Comparison of ENCODE assay signal across 21 cellular contexts in the genomic region with DNA sequence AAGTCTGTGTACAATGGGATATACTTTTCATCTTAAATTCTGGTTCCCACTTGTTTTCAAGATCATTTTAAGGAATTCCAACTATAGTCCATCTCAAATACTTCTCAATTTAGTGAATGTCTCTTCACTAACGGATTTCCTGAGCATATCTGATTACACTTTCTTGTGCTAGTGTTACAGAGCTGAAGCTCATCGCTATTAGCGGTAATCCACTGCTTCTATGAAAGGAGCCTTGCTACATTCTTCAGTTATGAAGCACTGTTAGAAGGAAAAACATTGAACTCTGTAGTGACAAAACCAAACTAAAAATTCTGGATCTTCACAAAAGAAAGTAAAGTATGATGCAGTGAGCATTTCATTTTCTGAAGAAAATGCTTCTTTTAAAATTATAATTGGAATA.
"Had no signal": no experiment of that assay in that cellular context is flagged by ENCODE, and none has a peak within 500 bp of the region (broad histone marks: within the 10 kb centered on the region; RNA-seq: fewer than 3 reads in every experiment).

No MANE protein-coding gene starts in this region.

- H3K4me1 ChIP-seq: left ventricle myocardium inferior, prostate gland, suprapubic skin, vagina had no signal

- H3K9me3 ChIP-seq: prostate gland, vagina had no signal

- H3K9me3 Mint-ChIP-seq: effector memory CD8-positive, alpha-beta T cell; stimulated activated naive CD8-positive, alpha-beta T cell treated with anti-CD3 and anti-CD28 coated beads, Interleukin-15, Interleukin-2, amounts not matched to agents 100 ng/mL and 50 ng/mL, for 24 hours; T-cell had no signal

- H3K27ac ChIP-seq: left ventricle myocardium inferior, prostate gland, suprapubic skin, vagina had no signal

- H3K4me3 Mint-ChIP-seq: activated CD4-positive, alpha-beta T cell treated with anti-CD3 and anti-CD28 coated beads for 36 hours; activated naive CD8-positive, alpha-beta T cell; effector memory CD8-positive, alpha-beta T cell; neural crest cell; stimulated activated naive CD8-positive, alpha-beta T cell treated with anti-CD3 and anti-CD28 coated beads, Interleukin-15, Interleukin-2, amounts not matched to agents 100 ng/mL and 50 ng/mL, for 24 hours; T-cell; WTC11 had no signal

- H3K4me1 Mint-ChIP-seq: neural crest cell, T-cell, WTC11 had no signal

- DNase-seq: activated CD4-positive, alpha-beta T cell treated with anti-CD3 and anti-CD28 coated beads for 36 hours; activated CD4-positive, alpha-beta T cell treated with anti-CD3 and anti-CD28 coated beads, Interleukin-2, amount 50 U/mL, for 48 hours; anterior cingulate cortex; effector memory CD8-positive, alpha-beta T cell; foreskin melanocyte; kidney; left ventricle myocardium inferior; mammary epithelial cell; midbrain; right cardiac atrium; small intestine; stimulated activated CD4-positive, alpha-beta T cell treated with anti-CD3 and anti-CD28 coated beads, Interleukin-15, amount 100 ng/mL, for 24 hours; stimulated activated CD4-positive, alpha-beta T cell treated with anti-CD3 and anti-CD28 coated beads, Interleukin-2, amount 100 ng/mL, for 48 hours; T-cell had no signal

- ATAC-seq: activated CD4-positive, alpha-beta T cell treated with anti-CD3 and anti-CD28 coated beads for 36 hours; effector memory CD8-positive, alpha-beta T cell; right cardiac atrium; T-cell; WTC11 had no signal

- H3K4me3 ChIP-seq: left ventricle myocardium inferior, prostate gland, suprapubic skin, vagina had no signal

- H3K27ac Mint-ChIP-seq: activated CD4-positive, alpha-beta T cell treated with anti-CD3 and anti-CD28 coated beads for 36 hours; activated naive CD8-positive, alpha-beta T cell; effector memory CD8-positive, alpha-beta T cell; stimulated activated naive CD8-positive, alpha-beta T cell treated with anti-CD3 and anti-CD28 coated beads, Interleukin-15, Interleukin-2, amounts not matched to agents 100 ng/mL and 50 ng/mL, for 24 hours; T-cell; WTC11 had no signal

- H3K27me3 ChIP-seq: suprapubic skin, vagina had no signal

- H3K27me3 Mint-ChIP-seq: activated CD4-positive, alpha-beta T cell treated with anti-CD3 and anti-CD28 coated beads for 36 hours; activated naive CD8-positive, alpha-beta T cell; effector memory CD8-positive, alpha-beta T cell; stimulated activated naive CD8-positive, alpha-beta T cell treated with anti-CD3 and anti-CD28 coated beads, Interleukin-15, Interleukin-2, amounts not matched to agents 100 ng/mL and 50 ng/mL, for 24 hours; T-cell had no signal

- H3K36me3 ChIP-seq: prostate gland had no signal
